ENCODE assay signal across 2 cellular contexts in the genomic region with DNA sequence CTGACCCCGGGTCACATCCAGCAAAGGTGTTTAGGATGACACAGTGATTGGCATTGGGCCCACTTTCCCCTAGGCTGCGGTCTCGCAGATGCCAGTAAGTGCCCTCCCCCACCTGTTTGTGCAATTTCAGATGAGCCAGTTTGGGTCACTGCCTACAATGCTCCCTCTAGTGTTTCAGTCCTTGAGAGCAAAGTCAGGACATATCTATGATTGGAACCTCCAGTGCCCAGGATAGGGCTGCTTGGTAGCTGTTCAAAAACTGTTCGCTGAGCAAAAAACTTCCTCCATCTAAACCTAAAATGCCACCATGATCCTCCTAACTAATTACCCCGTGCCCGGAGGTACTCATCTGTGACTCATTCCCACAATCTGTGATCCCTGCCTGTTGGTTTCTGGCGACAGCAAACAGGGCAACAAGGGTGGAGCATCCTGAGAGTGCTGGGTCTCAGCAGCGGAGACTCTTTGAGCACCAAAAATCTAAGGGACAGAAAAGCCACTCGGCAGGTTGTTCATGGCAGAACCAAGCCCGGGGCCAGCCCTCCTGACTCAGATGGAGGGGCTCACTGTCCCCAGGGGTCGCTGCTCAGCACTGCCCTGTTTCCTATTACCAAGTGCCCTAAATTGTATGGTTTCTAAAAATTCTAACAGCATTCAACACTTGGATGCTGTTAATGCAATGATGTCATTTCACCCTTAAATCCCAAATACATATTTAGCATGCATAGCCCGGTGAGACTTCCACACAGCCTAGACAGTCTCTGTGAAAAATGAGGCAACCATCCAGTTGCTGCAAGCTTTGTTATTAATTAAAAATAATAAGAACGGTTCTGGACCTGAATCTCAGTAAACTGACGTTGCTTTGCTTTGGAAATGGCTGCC.
TF ChIP-seq lines count a peak whose summit lies in the region.

No MANE protein-coding gene starts in this region.

TF ChIP-seq in GM12891, 5 proteins besides CTCF, POLR2A, EP300 and RAD21:
- no peak for TF ChIP-seq POU2F2 (IDR thresholded peaks at IDR 0.05; ENCODE audit: low read depth, low read length)
- TF ChIP-seq SPI1 (IDR thresholded peaks at IDR 0.05; ENCODE audit: low read depth, low read length), result no peak
- no peak for TF ChIP-seq TAF1 (IDR thresholded peaks at IDR 0.05; ENCODE audit: low read depth, low read length)
- no peak for TF ChIP-seq PAX5 (IDR thresholded peaks at IDR 0.05; ENCODE audit: insufficient read depth, low read length, severe bottlenecking)
- no peak for TF ChIP-seq POLR2AphosphoS5 (IDR thresholded peaks at IDR 0.05; ENCODE audit: low read depth, low read length)

TF ChIP-seq in HepG2, 621 proteins besides CTCF, POLR2A, EP300 and RAD21 (continues in another document):
- peak; percentile 36; the same call in 1 of the 2 replicates for TF ChIP-seq FOXO1 (CRISPR knock-in tag; IDR thresholded peaks at IDR 0.05)
- no peak for TF ChIP-seq HOMEZ (CRISPR knock-in tag; IDR thresholded peaks at IDR 0.05; ENCODE audit: low read depth)
- TF ChIP-seq BRCA1 (CRISPR knock-in tag; IDR thresholded peaks at IDR 0.05), result no peak
- TF ChIP-seq ZSCAN25 (CRISPR knock-in tag; IDR thresholded peaks at IDR 0.05), result no peak
- 0 out of 2 replicates have a peak, but pooled peaks have one; percentile 14 for TF ChIP-seq REL (CRISPR knock-in tag; conservative IDR thresholded peaks at IDR 0.05)
- TF ChIP-seq ZNF549 (CRISPR knock-in tag; IDR thresholded peaks at IDR 0.05), result no peak
- no peak for TF ChIP-seq ZNF282 (IDR thresholded peaks at IDR 0.05; ENCODE audit: partially characterized antibody)
- no peak for TF ChIP-seq CCDC6 (CRISPR knock-in tag; IDR thresholded peaks at IDR 0.05)
- no peak for TF ChIP-seq ZNF124 (CRISPR knock-in tag; IDR thresholded peaks at IDR 0.05)
- TF ChIP-seq ZSCAN30 (CRISPR knock-in tag; IDR thresholded peaks at IDR 0.05), result no peak
- TF ChIP-seq ZNF543 (CRISPR knock-in tag; IDR thresholded peaks at IDR 0.05), result no peak
- peak; percentile 67 for TF ChIP-seq ATF7 (IDR thresholded peaks at IDR 0.05)
- TF ChIP-seq ATF7 (CRISPR knock-in tag; IDR thresholded peaks at IDR 0.05), result no peak
- TF ChIP-seq MXD1 (CRISPR knock-in tag; IDR thresholded peaks at IDR 0.05), result no peak
- TF ChIP-seq, protein P1, sequence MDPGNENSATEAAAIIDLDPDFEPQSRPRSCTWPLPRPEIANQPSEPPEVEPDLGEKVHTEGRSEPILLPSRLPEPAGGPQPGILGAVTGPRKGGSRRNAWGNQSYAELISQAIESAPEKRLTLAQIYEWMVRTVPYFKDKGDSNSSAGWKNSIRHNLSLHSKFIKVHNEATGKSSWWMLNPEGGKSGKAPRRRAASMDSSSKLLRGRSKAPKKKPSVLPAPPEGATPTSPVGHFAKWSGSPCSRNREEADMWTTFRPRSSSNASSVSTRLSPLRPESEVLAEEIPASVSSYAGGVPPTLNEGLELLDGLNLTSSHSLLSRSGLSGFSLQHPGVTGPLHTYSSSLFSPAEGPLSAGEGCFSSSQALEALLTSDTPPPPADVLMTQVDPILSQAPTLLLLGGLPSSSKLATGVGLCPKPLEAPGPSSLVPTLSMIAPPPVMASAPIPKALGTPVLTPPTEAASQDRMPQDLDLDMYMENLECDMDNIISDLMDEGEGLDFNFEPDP (CRISPR knock-in tag; conservative IDR thresholded peaks at IDR 0.05), result no peak
- TF ChIP-seq TARDBP (CRISPR knock-in tag; IDR thresholded peaks at IDR 0.05), result 0 out of 2 replicates have a peak, but pooled peaks have one; percentile 49
- no peak for TF ChIP-seq RERE (CRISPR knock-in tag; IDR thresholded peaks at IDR 0.05; ENCODE audit: low read depth)
- peak; percentile 31; the same call in 1 of the 2 replicates for TF ChIP-seq SMAD3 (CRISPR knock-in tag; IDR thresholded peaks at IDR 0.05)
- TF ChIP-seq ZNF274 (CRISPR knock-in tag; IDR thresholded peaks at IDR 0.05), result no peak
- no peak for TF ChIP-seq ZNF605 (CRISPR knock-in tag; IDR thresholded peaks at IDR 0.05)
- no peak for TF ChIP-seq EHMT2 (IDR thresholded peaks at IDR 0.05; ENCODE audit: borderline replicate concordance, low read depth, low read length)
- TF ChIP-seq MTF1 (CRISPR knock-in tag; IDR thresholded peaks at IDR 0.05), result no peak
- no peak for TF ChIP-seq AGO2 (optimal IDR thresholded peaks at IDR 0.05; ENCODE audit: low read depth, low read length)
- no peak for TF ChIP-seq ZNF234 (CRISPR knock-in tag; conservative IDR thresholded peaks at IDR 0.05)
- TF ChIP-seq ZNF331 (CRISPR knock-in tag; IDR thresholded peaks at IDR 0.05), result peak; percentile 51
- no peak for TF ChIP-seq CHD4 (IDR thresholded peaks at IDR 0.05; ENCODE audit: borderline replicate concordance, low read length)
- no peak for TF ChIP-seq ZIK1 (CRISPR knock-in tag; IDR thresholded peaks at IDR 0.05; ENCODE audit: borderline replicate concordance, low read depth)
- no peak for TF ChIP-seq MAZ (IDR thresholded peaks at IDR 0.05; ENCODE audit: borderline replicate concordance, low read depth, low read length)
- TF ChIP-seq MAZ (CRISPR knock-in tag; IDR thresholded peaks at IDR 0.05; ENCODE audit: low read depth), result 0 out of 2 replicates have a peak, but pooled peaks have one; percentile 39
- TF ChIP-seq TEAD3 (CRISPR knock-in tag; optimal IDR thresholded peaks at IDR 0.05; ENCODE audit: borderline replicate concordance), result peak; percentile 70
- TF ChIP-seq SIN3B (IDR thresholded peaks at IDR 0.05; ENCODE audit: low read length), result no peak
- TF ChIP-seq ZNF12 (CRISPR knock-in tag; IDR thresholded peaks at IDR 0.05), result 0 out of 2 replicates have a peak, but pooled peaks have one; percentile 22
- TF ChIP-seq NRL (CRISPR knock-in tag; IDR thresholded peaks at IDR 0.05; ENCODE audit: borderline replicate concordance), result no peak
- TF ChIP-seq THAP11 (CRISPR knock-in tag; IDR thresholded peaks at IDR 0.05), result peak; percentile 45; the same call in 1 of the 2 replicates
- no peak; the same call in 1 of the 2 replicates for TF ChIP-seq SALL2 (CRISPR knock-in tag; IDR thresholded peaks at IDR 0.05)
- TF ChIP-seq ZNF121 (CRISPR knock-in tag; IDR thresholded peaks at IDR 0.05), result no peak
- TF ChIP-seq ZNF264 (CRISPR knock-in tag; IDR thresholded peaks at IDR 0.05), result peak; percentile 98
- no peak for TF ChIP-seq KAT2B (IDR thresholded peaks at IDR 0.05; ENCODE audit: borderline replicate concordance, low read depth, low read length)
- no peak for TF ChIP-seq DDIT3 (CRISPR knock-in tag; IDR thresholded peaks at IDR 0.05)
- TF ChIP-seq ZNF564 (CRISPR knock-in tag; IDR thresholded peaks at IDR 0.05), result no peak
- peak; percentile 55; the same call in 1 of the 2 replicates for TF ChIP-seq SALL1 (CRISPR knock-in tag; IDR thresholded peaks at IDR 0.05)
- TF ChIP-seq HMGA1 (CRISPR knock-in tag; conservative IDR thresholded peaks at IDR 0.05), result no peak
- no peak for TF ChIP-seq ZNF530 (CRISPR knock-in tag; IDR thresholded peaks at IDR 0.05; ENCODE audit: low read depth)
- TF ChIP-seq LRRFIP1 (CRISPR knock-in tag; conservative IDR thresholded peaks at IDR 0.05), result no peak
- no peak for TF ChIP-seq RBM22 (optimal IDR thresholded peaks at IDR 0.05; ENCODE audit: low read length)
- TF ChIP-seq, protein P2, sequence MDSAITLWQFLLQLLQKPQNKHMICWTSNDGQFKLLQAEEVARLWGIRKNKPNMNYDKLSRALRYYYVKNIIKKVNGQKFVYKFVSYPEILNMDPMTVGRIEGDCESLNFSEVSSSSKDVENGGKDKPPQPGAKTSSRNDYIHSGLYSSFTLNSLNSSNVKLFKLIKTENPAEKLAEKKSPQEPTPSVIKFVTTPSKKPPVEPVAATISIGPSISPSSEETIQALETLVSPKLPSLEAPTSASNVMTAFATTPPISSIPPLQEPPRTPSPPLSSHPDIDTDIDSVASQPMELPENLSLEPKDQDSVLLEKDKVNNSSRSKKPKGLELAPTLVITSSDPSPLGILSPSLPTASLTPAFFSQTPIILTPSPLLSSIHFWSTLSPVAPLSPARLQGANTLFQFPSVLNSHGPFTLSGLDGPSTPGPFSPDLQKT (CRISPR knock-in tag; IDR thresholded peaks at IDR 0.05; ENCODE audit: borderline replicate concordance), result no peak
- no peak for TF ChIP-seq NFRKB (IDR thresholded peaks at IDR 0.05)
- TF ChIP-seq ZNF367 (CRISPR knock-in tag; IDR thresholded peaks at IDR 0.05; ENCODE audit: borderline replicate concordance), result no peak
- TF ChIP-seq KLF15 (CRISPR knock-in tag; IDR thresholded peaks at IDR 0.05; ENCODE audit: borderline replicate concordance), result no peak
- TF ChIP-seq SIX1 (CRISPR knock-in tag; IDR thresholded peaks at IDR 0.05; ENCODE audit: borderline replicate concordance), result no peak
- no peak for TF ChIP-seq MTA1 (CRISPR knock-in tag; IDR thresholded peaks at IDR 0.05; ENCODE audit: borderline replicate concordance)
- TF ChIP-seq RXRB (CRISPR knock-in tag; IDR thresholded peaks at IDR 0.05; ENCODE audit: borderline replicate concordance), result peak; percentile 18; the same call in 1 of the 2 replicates
- TF ChIP-seq, protein P3, sequence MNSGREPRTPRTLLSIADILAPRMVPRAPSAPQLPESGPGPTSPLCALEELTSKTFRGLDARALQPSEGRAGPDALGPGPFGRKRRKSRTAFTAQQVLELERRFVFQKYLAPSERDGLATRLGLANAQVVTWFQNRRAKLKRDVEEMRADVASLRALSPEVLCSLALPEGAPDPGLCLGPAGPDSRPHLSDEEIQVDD (CRISPR knock-in tag; IDR thresholded peaks at IDR 0.05; ENCODE audit: borderline replicate concordance), result no peak
